In the genomic region with DNA sequence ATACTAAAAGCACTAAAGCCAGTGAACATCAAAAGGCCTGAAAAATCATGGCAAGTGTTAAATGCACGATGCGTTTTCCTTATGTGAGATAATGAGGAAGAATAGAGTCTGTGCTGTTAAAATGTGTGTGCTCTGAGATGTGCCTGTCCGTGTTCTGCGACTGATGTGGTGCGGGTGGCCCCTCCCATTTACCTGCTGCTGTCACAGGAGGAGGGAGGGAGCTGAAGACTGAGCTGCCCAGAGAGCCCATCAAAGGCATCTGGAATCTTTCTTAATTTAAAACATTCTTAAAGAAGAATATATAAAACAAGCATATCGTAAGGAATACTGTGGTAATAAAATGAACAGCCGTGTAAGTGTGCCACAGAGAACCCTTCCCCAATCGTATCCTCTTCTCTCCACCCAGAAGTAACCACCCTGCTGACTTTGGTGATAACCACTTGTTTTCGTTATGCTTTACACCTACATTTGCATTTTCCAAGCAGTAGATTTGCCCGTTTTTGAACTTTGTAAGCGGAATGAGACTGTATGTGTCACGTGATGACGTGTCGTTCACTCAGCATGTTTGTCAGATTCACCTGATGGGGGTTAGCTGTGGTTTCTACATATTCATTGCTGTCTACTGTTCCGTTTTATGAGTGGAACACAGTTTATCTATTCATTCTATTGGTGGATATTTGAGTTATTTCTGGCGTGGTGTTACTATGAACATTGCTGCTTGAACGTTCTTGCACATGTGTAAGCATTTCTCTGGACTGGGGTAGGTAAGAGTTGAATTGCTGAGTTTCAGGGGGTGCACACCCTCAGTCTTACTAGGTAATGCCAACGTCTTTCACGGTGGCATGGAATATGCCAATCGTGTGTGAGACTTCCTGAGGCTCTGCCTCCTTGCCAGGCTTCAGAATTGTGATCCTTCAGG, we compare ENCODE assay signal across 1 cellular context.
TF ChIP-seq lines count a peak whose summit lies in the region.

No MANE protein-coding gene starts in this region.

TF ChIP-seq in K562, 482 proteins besides CTCF, POLR2A, EP300 and RAD21 (continued from another document and continues in another):
- TF ChIP-seq, protein P1, sequence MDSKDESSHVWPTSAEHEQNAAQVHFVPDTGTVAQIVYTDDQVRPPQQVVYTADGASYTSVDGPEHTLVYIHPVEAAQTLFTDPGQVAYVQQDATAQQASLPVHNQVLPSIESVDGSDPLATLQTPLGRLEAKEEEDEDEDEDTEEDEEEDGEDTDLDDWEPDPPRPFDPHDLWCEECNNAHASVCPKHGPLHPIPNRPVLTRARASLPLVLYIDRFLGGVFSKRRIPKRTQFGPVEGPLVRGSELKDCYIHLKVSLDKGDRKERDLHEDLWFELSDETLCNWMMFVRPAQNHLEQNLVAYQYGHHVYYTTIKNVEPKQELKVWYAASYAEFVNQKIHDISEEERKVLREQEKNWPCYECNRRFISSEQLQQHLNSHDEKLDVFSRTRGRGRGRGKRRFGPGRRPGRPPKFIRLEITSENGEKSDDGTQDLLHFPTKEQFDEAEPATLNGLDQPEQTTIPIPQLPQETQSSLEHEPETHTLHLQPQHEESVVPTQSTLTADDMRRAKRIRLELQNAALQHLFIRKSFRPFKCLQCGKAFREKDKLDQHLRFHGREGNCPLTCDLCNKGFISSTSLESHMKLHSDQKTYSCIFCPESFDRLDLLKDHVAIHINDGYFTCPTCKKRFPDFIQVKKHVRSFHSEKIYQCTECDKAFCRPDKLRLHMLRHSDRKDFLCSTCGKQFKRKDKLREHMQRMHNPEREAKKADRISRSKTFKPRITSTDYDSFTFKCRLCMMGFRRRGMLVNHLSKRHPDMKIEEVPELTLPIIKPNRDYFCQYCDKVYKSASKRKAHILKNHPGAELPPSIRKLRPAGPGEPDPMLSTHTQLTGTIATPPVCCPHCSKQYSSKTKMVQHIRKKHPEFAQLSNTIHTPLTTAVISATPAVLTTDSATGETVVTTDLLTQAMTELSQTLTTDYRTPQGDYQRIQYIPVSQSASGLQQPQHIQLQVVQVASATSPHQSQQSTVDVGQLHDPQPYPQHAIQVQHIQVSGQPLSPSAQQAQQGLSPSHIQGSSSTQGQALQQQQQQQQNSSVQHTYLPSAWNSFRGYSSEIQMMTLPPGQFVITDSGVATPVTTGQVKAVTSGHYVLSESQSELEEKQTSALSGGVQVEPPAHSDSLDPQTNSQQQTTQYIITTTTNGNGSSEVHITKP (IDR thresholded peaks at IDR 0.05; ENCODE audit: partially characterized antibody): no peak
- TF ChIP-seq ZNF644 (tag; IDR thresholded peaks at IDR 0.05; ENCODE audit: low read depth) (peak; percentile 29; the same call in 1 of the 2 replicates), KAT8 (IDR thresholded peaks at IDR 0.05; ENCODE audit: low read depth) (no peak), MAZ (CRISPR knock-in tag; conservative IDR thresholded peaks at IDR 0.05 in 1 of 2, IDR thresholded peaks at IDR 0.05 in 1 of 2) (peak in 1 of 2 experiments; percentile 35; a peak in 1 of 4 replicates), KLF6 (CRISPR knock-in tag; IDR thresholded peaks at IDR 0.05; ENCODE audit: borderline replicate concordance) (0 out of 2 replicates have a peak, but pooled peaks have one; percentile 19), MYC (IDR thresholded peaks at IDR 0.05; ENCODE audit: low read depth, low read length) (peak; percentile 11; the same call in 1 of the 2 replicates), MYC (CRISPR knock-in tag; IDR thresholded peaks at IDR 0.05; ENCODE audit: borderline replicate concordance, low read depth) (no peak), THAP7 (CRISPR knock-in tag; IDR thresholded peaks at IDR 0.05) (no peak), HDAC8 (tag; IDR thresholded peaks at IDR 0.05) (no peak), CAMTA2 (CRISPR knock-in tag; conservative IDR thresholded peaks at IDR 0.05) (no peak), DLX4 (CRISPR knock-in tag; IDR thresholded peaks at IDR 0.05) (no peak), NFXL1 (CRISPR knock-in tag; IDR thresholded peaks at IDR 0.05) (no peak), GTF2F1 (IDR thresholded peaks at IDR 0.05; ENCODE audit: low read depth, low read length) (no peak), E2F5 (CRISPR knock-in tag; IDR thresholded peaks at IDR 0.05) (no peak), ZNF407 (IDR thresholded peaks at IDR 0.05; ENCODE audit: low read depth) (no peak), NFIC (IDR thresholded peaks at IDR 0.05) (peak; percentile 25; the same call in 1 of the 2 replicates), JUND (IDR thresholded peaks at IDR 0.05; ENCODE audit: borderline replicate concordance, low read depth, low read length) (peak; percentile 28), JUND (tag; IDR thresholded peaks at IDR 0.05; ENCODE audit: borderline replicate concordance, low read depth, low read length) (peak; percentile 72; the same call in 1 of the 3 replicates), ZNF584 (CRISPR knock-in tag; IDR thresholded peaks at IDR 0.05; ENCODE audit: low read depth) (peak; percentile 69; the same call in 1 of the 2 replicates), HNRNPH1 (optimal IDR thresholded peaks at IDR 0.05; ENCODE audit: low read depth, low read length) (no peak), PTTG1 (tag; IDR thresholded peaks at IDR 0.05; ENCODE audit: low read depth) (no peak), ZFP1 (CRISPR knock-in tag; IDR thresholded peaks at IDR 0.05) (no peak), XRCC5 (IDR thresholded peaks at IDR 0.05; ENCODE audit: low read depth, low read length) (no peak), CREB3 (tag; conservative IDR thresholded peaks at IDR 0.05; ENCODE audit: low read depth) (0 out of 2 replicates have a peak, but pooled peaks have one; percentile 44), NR3C1 (CRISPR knock-in tag; IDR thresholded peaks at IDR 0.05) (no peak)
- TF ChIP-seq, protein P2, sequence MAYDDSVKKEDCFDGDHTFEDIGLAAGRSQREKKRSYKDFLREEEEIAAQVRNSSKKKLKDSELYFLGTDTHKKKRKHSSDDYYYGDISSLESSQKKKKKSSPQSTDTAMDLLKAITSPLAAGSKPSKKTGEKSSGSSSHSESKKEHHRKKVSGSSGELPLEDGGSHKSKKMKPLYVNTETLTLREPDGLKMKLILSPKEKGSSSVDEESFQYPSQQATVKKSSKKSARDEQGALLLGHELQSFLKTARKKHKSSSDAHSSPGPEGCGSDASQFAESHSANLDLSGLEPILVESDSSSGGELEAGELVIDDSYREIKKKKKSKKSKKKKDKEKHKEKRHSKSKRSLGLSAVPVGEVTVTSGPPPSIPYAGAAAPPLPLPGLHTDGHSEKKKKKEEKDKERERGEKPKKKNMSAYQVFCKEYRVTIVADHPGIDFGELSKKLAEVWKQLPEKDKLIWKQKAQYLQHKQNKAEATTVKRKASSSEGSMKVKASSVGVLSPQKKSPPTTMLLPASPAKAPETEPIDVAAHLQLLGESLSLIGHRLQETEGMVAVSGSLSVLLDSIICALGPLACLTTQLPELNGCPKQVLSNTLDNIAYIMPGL (CRISPR knock-in tag; IDR thresholded peaks at IDR 0.05): no peak
- TF ChIP-seq, protein P3, sequence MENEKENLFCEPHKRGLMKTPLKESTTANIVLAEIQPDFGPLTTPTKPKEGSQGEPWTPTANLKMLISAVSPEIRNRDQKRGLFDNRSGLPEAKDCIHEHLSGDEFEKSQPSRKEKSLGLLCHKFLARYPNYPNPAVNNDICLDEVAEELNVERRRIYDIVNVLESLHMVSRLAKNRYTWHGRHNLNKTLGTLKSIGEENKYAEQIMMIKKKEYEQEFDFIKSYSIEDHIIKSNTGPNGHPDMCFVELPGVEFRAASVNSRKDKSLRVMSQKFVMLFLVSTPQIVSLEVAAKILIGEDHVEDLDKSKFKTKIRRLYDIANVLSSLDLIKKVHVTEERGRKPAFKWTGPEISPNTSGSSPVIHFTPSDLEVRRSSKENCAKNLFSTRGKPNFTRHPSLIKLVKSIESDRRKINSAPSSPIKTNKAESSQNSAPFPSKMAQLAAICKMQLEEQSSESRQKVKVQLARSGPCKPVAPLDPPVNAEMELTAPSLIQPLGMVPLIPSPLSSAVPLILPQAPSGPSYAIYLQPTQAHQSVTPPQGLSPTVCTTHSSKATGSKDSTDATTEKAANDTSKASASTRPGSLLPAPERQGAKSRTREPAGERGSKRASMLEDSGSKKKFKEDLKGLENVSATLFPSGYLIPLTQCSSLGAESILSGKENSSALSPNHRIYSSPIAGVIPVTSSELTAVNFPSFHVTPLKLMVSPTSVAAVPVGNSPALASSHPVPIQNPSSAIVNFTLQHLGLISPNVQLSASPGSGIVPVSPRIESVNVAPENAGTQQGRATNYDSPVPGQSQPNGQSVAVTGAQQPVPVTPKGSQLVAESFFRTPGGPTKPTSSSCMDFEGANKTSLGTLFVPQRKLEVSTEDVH (IDR thresholded peaks at IDR 0.05; ENCODE audit: low read depth, partially characterized antibody): no peak
- TF ChIP-seq, protein P4, sequence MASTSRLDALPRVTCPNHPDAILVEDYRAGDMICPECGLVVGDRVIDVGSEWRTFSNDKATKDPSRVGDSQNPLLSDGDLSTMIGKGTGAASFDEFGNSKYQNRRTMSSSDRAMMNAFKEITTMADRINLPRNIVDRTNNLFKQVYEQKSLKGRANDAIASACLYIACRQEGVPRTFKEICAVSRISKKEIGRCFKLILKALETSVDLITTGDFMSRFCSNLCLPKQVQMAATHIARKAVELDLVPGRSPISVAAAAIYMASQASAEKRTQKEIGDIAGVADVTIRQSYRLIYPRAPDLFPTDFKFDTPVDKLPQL (IDR thresholded peaks at IDR 0.05; ENCODE audit: extremely low read depth, insufficient read length): no peak
